ENCODE assay signal across 6 cellular contexts in the genomic region with DNA sequence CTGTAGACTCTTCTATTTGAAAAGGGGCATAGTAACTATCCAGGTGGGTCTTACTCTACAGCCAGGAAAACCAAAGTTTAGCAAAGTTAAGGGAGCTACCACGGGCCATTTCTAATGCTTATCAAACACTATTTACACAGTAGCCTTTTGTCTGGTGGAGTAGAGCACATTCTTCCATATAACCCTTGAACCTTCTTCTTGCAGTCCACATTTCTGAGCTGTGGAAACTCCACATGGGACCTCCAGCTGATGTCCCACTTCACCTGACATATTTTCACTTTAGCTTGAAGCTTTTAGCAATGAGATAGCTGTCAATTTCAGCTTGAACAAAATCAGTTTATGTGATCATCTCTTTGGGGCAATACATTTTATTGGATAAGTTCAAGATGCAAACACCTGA.
"Had no signal": no experiment of that assay in that cellular context is flagged by ENCODE, and none has a peak within 500 bp of the region (broad histone marks: within the 10 kb centered on the region; RNA-seq: fewer than 3 reads in every experiment).

No MANE protein-coding gene starts in this region.

- H3K4me1 Mint-ChIP-seq: IgD-negative memory B cell had no signal

- H3K27ac Mint-ChIP-seq: IgD-negative memory B cell had no signal

- H3K36me3 Mint-ChIP-seq: IgD-negative memory B cell had no signal

- DNase-seq: IMR-90, KBM-7 had no signal

- H3K27ac ChIP-seq: HL-60 had no signal

- ATAC-seq: K562 had no signal

- H3K4me3 ChIP-seq: K562 had no signal

- FAIRE-seq: HTR-8/SVneo, K562 had no signal

- H3K4me3 Mint-ChIP-seq: IgD-negative memory B cell had no signal
